Comparison of ENCODE assay signal across 12 cellular contexts in genomic region chr2:237280235-237280634, GRCh38.
DNase-seq lines count a peak whose midpoint lies in the region; ATAC-seq and TF ChIP-seq lines count a peak whose summit lies in the region.
"Had no signal": no experiment of that assay in that cellular context is flagged by ENCODE, and none has a peak within 500 bp of the region (broad histone marks: within the 10 kb centered on the region; RNA-seq: fewer than 3 reads in every experiment).

No MANE protein-coding gene starts in this region.

- DNase-seq in GM04503 (ENCODE audit: low read depth) (peak; percentile 97), adipocyte (ENCODE audit: low read depth) (peak; percentile 93), hepatic stellate cell (ENCODE audit: low spot score) (peak; percentile 80), putamen (ENCODE audit: low spot score) (no peak), endodermal cell (no peak)
- DNase-seq in stimulated activated naive CD4-positive, alpha-beta T cell treated with Interleukin-2 at 50 U/mL for 16 hours (lab: John Stamatoyannopoulos, UW) = no peak
- DNase-seq: NCI-H1417, pancreas had no signal

- WGBS in endodermal cell (ENCODE audit: insufficient coverage in 1 of 2, insufficient read length in 1 of 2), 2 experiments = 95 to 96% methylated on average over 7 to 11 of the region's 11 CpGs

- H3K4me1 Mint-ChIP-seq in endodermal cell = peaks cover 8% of the 10 kb centered on the region

- peak overlapping the region; percentile 81 for H3K27ac ChIP-seq in skeletal muscle tissue (ENCODE audit: low read depth, low read length)
- H3K27ac ChIP-seq in endodermal cell (ENCODE audit: low read depth, low read length) = no peak overlapping the region
- H3K27ac ChIP-seq: VCaP had no signal

- no peaks in the 10 kb centered on the region for H3K27me3 ChIP-seq in adipocyte (replicated peaks; ENCODE audit: control insufficient read depth, insufficient read depth, low read length)
- no peaks in the 10 kb centered on the region for H3K27me3 ChIP-seq in skeletal muscle tissue (ENCODE audit: control insufficient read depth in 3 of 3, insufficient read depth in 3 of 3, low read length in 3 of 3)
- no peaks in the 10 kb centered on the region for H3K27me3 ChIP-seq in endodermal cell (ENCODE audit: control insufficient read depth, insufficient read depth, low read length, poor library complexity, severe bottlenecking)

- peak overlapping the region; percentile 91 for H3K9ac ChIP-seq in adipocyte (ENCODE audit: low read length)
- peak overlapping the region in 1 of 3 donors; percentile 13 for H3K9ac ChIP-seq in skeletal muscle tissue (ENCODE audit: low read depth in 1 of 3, low read length in 3 of 3)
- no peak overlapping the region for H3K9ac ChIP-seq in endodermal cell (ENCODE audit: extremely low read depth, low read length, poor library complexity, severe bottlenecking)

- ATAC-seq in HG03439 (IDR thresholded peaks at IDR 0.05; ENCODE audit: unreplicated experiment) = no peak

- H3K4me3 ChIP-seq in adipocyte (ENCODE audit: low read length) (peak overlapping the region; percentile 16), skeletal muscle tissue (ENCODE audit: low read length in 3 of 3) (peak overlapping the region in 1 of 3 donors; percentile 22), endodermal cell (ENCODE audit: low read length) (no peak overlapping the region)
- H3K4me3 ChIP-seq: HAP-1, pancreas had no signal

- H3K27ac Mint-ChIP-seq in endodermal cell = no peak overlapping the region

- H3K36me3 ChIP-seq in adipocyte (ENCODE audit: control insufficient read depth, insufficient read depth, low read length, severe bottlenecking) (no peaks in the 10 kb centered on the region), skeletal muscle tissue (ENCODE audit: control insufficient read depth in 3 of 3, insufficient read depth in 3 of 3, low read length in 3 of 3) (no peaks in the 10 kb centered on the region), endodermal cell (ENCODE audit: control insufficient read depth, insufficient read depth, low read length) (no peaks in the 10 kb centered on the region)
- H3K36me3 ChIP-seq: HAP-1, pancreas had no signal

- peaks cover 73% of the 10 kb centered on the region for H3K4me1 ChIP-seq in adipocyte (ENCODE audit: control insufficient read depth, insufficient read depth, low read length)
- peaks cover 26 to 33% (median 29%) of the 10 kb centered on the region in 3 donors for H3K4me1 ChIP-seq in skeletal muscle tissue (ENCODE audit: control insufficient read depth in 3 of 3, insufficient read depth in 3 of 3, low read length in 3 of 3)
- no peaks in the 10 kb centered on the region for H3K4me1 ChIP-seq in endodermal cell (ENCODE audit: control insufficient read depth, insufficient read depth, low read length)
- H3K4me1 ChIP-seq: HAP-1, pancreas had no signal

- H3K27me3 Mint-ChIP-seq in endodermal cell (ENCODE audit: insufficient read depth) = peaks cover 3% of the 10 kb centered on the region

- H3K9me3 ChIP-seq in adipocyte (ENCODE audit: control insufficient read depth, low read length) (no peaks in the 10 kb centered on the region), skeletal muscle tissue (ENCODE audit: control insufficient read depth in 3 of 3, low read length in 3 of 3) (no peaks in the 10 kb centered on the region), endodermal cell (ENCODE audit: control insufficient read depth, low read length) (no peaks in the 10 kb centered on the region)
- H3K9me3 ChIP-seq: HAP-1, pancreas had no signal

- no peak overlapping the region for H3K4me3 Mint-ChIP-seq in endodermal cell

- peaks cover 4% of the 10 kb centered on the region for H3K9me3 Mint-ChIP-seq in endodermal cell

- H3K36me3 Mint-ChIP-seq in endodermal cell (ENCODE audit: low read depth) = no peaks in the 10 kb centered on the region

- no peak for TF ChIP-seq CTCF in endodermal cell (conservative IDR thresholded peaks at IDR 0.05)

Comparison
In these comparisons a context has a peak if more than half of its experiments do, and no peak if none do; other contexts are left out.
1. DNase-seq: peak in GM04503 (single experiment), adipocyte (single experiment) and hepatic stellate cell (single experiment); none in putamen (single experiment), stimulated activated naive CD4-positive, alpha-beta T cell treated with Interleukin-2 at 50 U/mL for 16 hours (single experiment) and endodermal cell (single experiment).